Comparison of ENCODE assay signal across 29 cellular contexts in genomic region chr7:21408481-21408820, GRCh38.
"Had no signal": no experiment of that assay in that cellular context is flagged by ENCODE, and none has a peak within 500 bp of the region (broad histone marks: within the 10 kb centered on the region; RNA-seq: fewer than 3 reads in every experiment).

No MANE protein-coding gene starts in this region.

- DNase-seq: Karpas-422, KBM-7, MG63, NCI-H1048, NCI-H1092 treated with DMSO at 0.1 percent for 48 hours, NCI-H1105 treated with DMSO at 0.1 percent for 48 hours, NCI-H1417, NCI-H1436, NCI-H146, NCI-H1694, NCI-H187, NCI-H1930, NCI-H2029 treated with DMSO at 0.1 percent for 48 hours, NCI-H2081 treated with DMSO at 0.1 percent for 48 hours, NCI-H2107, NCI-H2171, NCI-H446 treated with DMSO at 0.1 percent for 48 hours, NCI-H510A, NCI-H524, NCI-H526, NCI-H69, NCI-H748 treated with DMSO at 0.1 percent for 48 hours, Peyer's patch, Right ventricle myocardium superior, RPMI8226, SHP77 treated with DMSO at 0.1 percent for 48 hours had no signal

- H3K9me3 ChIP-seq: MG63, Peyer's patch had no signal

- H3K27me3 ChIP-seq: MG63, Peyer's patch had no signal

- H3K36me3 ChIP-seq: MG63, Peyer's patch had no signal

- H3K27ac ChIP-seq: KMS-11, Peyer's patch, SK-N-MC had no signal

- H3K4me3 ChIP-seq: MG63, Peyer's patch, SK-N-MC had no signal

- ATAC-seq: SK-N-SH treated with all-trans-retinoic acid at 6 μM for 48 hours had no signal
